ENCODE assay signal across 2 cellular contexts in genomic region chr4:73985528-73985852, GRCh38.
TF ChIP-seq lines count a peak whose summit lies in the region.

No MANE protein-coding gene starts in this region.

TF ChIP-seq in SK-N-SH, 30 proteins besides CTCF, POLR2A, EP300 and RAD21 (continued from another document):
- TF ChIP-seq REST (IDR thresholded peaks at IDR 0.05; ENCODE audit: low read depth, low read length) (no peak), TAF1 (IDR thresholded peaks at IDR 0.05; ENCODE audit: borderline replicate concordance, low read depth, low read length) (no peak), SIN3A (IDR thresholded peaks at IDR 0.05; ENCODE audit: borderline replicate concordance, low read depth, low read length) (no peak)

TF ChIP-seq in SK-N-SH treated with all-trans-retinoic acid at 6 μM for 48 hours, 23 proteins besides CTCF, POLR2A, EP300 and RAD21 (continued from another document):
- no peak for TF ChIP-seq TSHZ2 (CRISPR knock-in tag; IDR thresholded peaks at IDR 0.05)
- no peak for TF ChIP-seq ZNF70 (CRISPR knock-in tag; IDR thresholded peaks at IDR 0.05)
- TF ChIP-seq OSR1 (CRISPR knock-in tag; IDR thresholded peaks at IDR 0.05): no peak
- TF ChIP-seq TCF4 (CRISPR knock-in tag; IDR thresholded peaks at IDR 0.05; ENCODE audit: borderline replicate concordance): no peak
- no peak for TF ChIP-seq CSRNP3 (CRISPR knock-in tag; IDR thresholded peaks at IDR 0.05)
- TF ChIP-seq ARNTL (CRISPR knock-in tag; IDR thresholded peaks at IDR 0.05; ENCODE audit: borderline replicate concordance, low read depth): no peak
- no peak for TF ChIP-seq PATZ1 (CRISPR knock-in tag; IDR thresholded peaks at IDR 0.05; ENCODE audit: borderline replicate concordance)
- TF ChIP-seq ESRRG (CRISPR knock-in tag; IDR thresholded peaks at IDR 0.05): no peak
- no peak for TF ChIP-seq ZFP30 (CRISPR knock-in tag; IDR thresholded peaks at IDR 0.05)
- no peak for TF ChIP-seq ZFP3 (CRISPR knock-in tag; IDR thresholded peaks at IDR 0.05)
- no peak for TF ChIP-seq RARB (CRISPR knock-in tag; IDR thresholded peaks at IDR 0.05)
- TF ChIP-seq PPARA (CRISPR knock-in tag; IDR thresholded peaks at IDR 0.05; ENCODE audit: borderline replicate concordance): no peak
- no peak for TF ChIP-seq ZNF8 (CRISPR knock-in tag; IDR thresholded peaks at IDR 0.05)
- no peak for TF ChIP-seq ZC3H10 (CRISPR knock-in tag; IDR thresholded peaks at IDR 0.05)
- no peak for TF ChIP-seq ZNF565 (CRISPR knock-in tag; conservative IDR thresholded peaks at IDR 0.05; ENCODE audit: low read depth)
- no peak for TF ChIP-seq GLIS3 (CRISPR knock-in tag; IDR thresholded peaks at IDR 0.05)
